ENCODE assay signal across 13 cellular contexts in the genomic region with DNA sequence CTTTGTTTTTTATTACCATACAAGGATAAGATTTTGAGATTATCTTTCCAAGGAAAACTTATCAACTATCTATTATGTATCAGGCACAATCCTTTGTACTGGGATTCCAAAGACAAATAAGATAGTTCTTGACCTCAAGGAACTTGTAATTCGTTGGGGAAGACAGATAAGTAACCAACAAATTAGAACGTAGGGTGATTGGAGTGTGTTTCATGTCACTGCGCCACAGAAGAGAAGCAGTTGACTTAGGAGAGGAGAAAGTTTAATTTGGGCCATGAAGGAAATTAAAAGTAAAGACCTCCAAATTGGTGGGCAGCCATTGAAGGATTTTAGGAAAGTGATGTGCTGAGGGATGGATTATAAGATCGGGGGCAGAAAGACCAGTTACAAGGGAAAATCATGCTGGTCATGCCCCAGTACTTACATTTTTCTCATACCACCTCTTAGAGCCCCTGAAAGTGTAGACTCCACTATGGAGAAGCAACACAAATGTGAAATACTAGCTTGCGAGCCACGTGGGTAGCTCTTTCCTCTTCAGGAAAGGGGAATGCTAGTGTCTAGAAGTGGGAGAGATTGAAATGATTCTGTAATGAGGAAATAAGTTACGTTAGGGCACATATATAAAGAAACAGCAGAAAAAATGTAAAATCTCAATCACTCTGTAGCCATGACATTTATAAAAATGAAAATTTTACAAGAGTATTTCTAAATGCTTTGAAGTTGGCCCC.
DNase-seq lines count a peak whose midpoint lies in the region; ATAC-seq and TF ChIP-seq lines count a peak whose summit lies in the region.
"Had no signal": no experiment of that assay in that cellular context is flagged by ENCODE, and none has a peak within 500 bp of the region (broad histone marks: within the 10 kb centered on the region; RNA-seq: fewer than 3 reads in every experiment).

No MANE protein-coding gene starts in this region.

- H3K27ac ChIP-seq in hepatocyte (peak overlapping the region; percentile 15), stomach smooth muscle (ENCODE audit: low read length) (peak overlapping the region; percentile 69)
- H3K27ac ChIP-seq: pancreas had no signal

- no peak overlapping the region for H2AFZ ChIP-seq in hepatocyte

- H4K20me1 ChIP-seq in hepatocyte (ENCODE audit: insufficient read depth, poor library complexity, severe bottlenecking): no peaks in the 10 kb centered on the region

- no peak for DNase-seq in activated T-cell treated with anti-CD3 and anti-CD28 coated beads, Interleukin-2, amount 50 U/mL, for 72 hours
- DNase-seq in activated T-cell treated with anti-CD3 and anti-CD28 coated beads for 4 hours (no peak), T-cell (no peak), hepatocyte (ENCODE audit: low spot score) (no peak), glutamatergic neuron (no peak), GM19238 (ENCODE audit: insufficient read length, low spot score) (no peak)
- DNase-seq: NCI-H1436 treated with DMSO at 0.1 percent for 48 hours, NCI-H774, pancreas, T-helper 9 cell had no signal

- no peak for TF ChIP-seq CTCF in hepatocyte (IDR thresholded peaks at IDR 0.05; ENCODE audit: poor library complexity)
- no peak for TF ChIP-seq CTCF in glutamatergic neuron (IDR thresholded peaks at IDR 0.05; ENCODE audit: partially characterized antibody, unreplicated experiment)

- no peaks in the 10 kb centered on the region for H3K9me2 ChIP-seq in hepatocyte (replicated peaks; ENCODE audit: insufficient read depth)

- CTCF ChIA-PET in T-cell (lab: Charles Lee): no interaction called here

- H3K4me1 Mint-ChIP-seq in activated T-cell treated with anti-CD3 and anti-CD28 coated beads, Interleukin-2, amount 50 U/mL, for 72 hours (ENCODE audit: low read depth): peaks cover 65% of the 10 kb centered on the region
- H3K4me1 Mint-ChIP-seq in T-cell (peaks cover 65 to 81% (median 69%) of the 10 kb centered on the region in 3 donors), glutamatergic neuron (ENCODE audit: low read depth, unreplicated experiment) (no peaks in the 10 kb centered on the region)

- whole genome bisulfite sequencing in hepatocyte (ENCODE audit: low lambda C conversion rate, missing lambda C conversion rate): 74% methylated on average over 7 of the region's 7 CpGs

- no peaks in the 10 kb centered on the region for H3K9me3 Mint-ChIP-seq in activated T-cell treated with anti-CD3 and anti-CD28 coated beads, Interleukin-2, amount 50 U/mL, for 72 hours
- H3K9me3 Mint-ChIP-seq in T-cell: no peaks in the 10 kb centered on the region
- H3K9me3 Mint-ChIP-seq in glutamatergic neuron (ENCODE audit: unreplicated experiment): peaks cover 2% of the 10 kb centered on the region
- H3K9me3 Mint-ChIP-seq: brain had no signal

- POLR2A ChIA-PET in T-cell (lab: Charles Lee): no interaction called here

- H3K27me3 Mint-ChIP-seq in activated T-cell treated with anti-CD3 and anti-CD28 coated beads, Interleukin-2, amount 50 U/mL, for 72 hours (ENCODE audit: low read depth): no peaks in the 10 kb centered on the region
- H3K27me3 Mint-ChIP-seq in T-cell: no peaks in the 10 kb centered on the region
- no peaks in the 10 kb centered on the region for H3K27me3 Mint-ChIP-seq in glutamatergic neuron (ENCODE audit: unreplicated experiment)

- peaks cover 19% of the 10 kb centered on the region for H3K4me1 ChIP-seq in hepatocyte (ENCODE audit: insufficient read depth)
- peaks cover 40% of the 10 kb centered on the region for H3K4me1 ChIP-seq in stomach smooth muscle (ENCODE audit: control insufficient read depth, insufficient read depth, low read length)

- H3K36me3 Mint-ChIP-seq in activated T-cell treated with anti-CD3 and anti-CD28 coated beads, Interleukin-2, amount 50 U/mL, for 72 hours (ENCODE audit: insufficient read depth in 2 of 2): peaks cover 2 to 5% of the 10 kb centered on the region in 2 donors
- H3K36me3 Mint-ChIP-seq in T-cell (peaks cover 24% of the 10 kb centered on the region), glutamatergic neuron (ENCODE audit: unreplicated experiment) (no peaks in the 10 kb centered on the region)
- H3K36me3 Mint-ChIP-seq: brain had no signal

- H3K9me3 ChIP-seq in hepatocyte (ENCODE audit: low read depth): no peaks in the 10 kb centered on the region
- H3K9me3 ChIP-seq in stomach smooth muscle (ENCODE audit: control insufficient read depth in 2 of 2, low read length in 2 of 2): no peaks in the 10 kb centered on the region
- H3K9me3 ChIP-seq: pancreas had no signal

- no peaks in the 10 kb centered on the region for H3K36me3 ChIP-seq in hepatocyte (replicated peaks; ENCODE audit: insufficient read depth, low read depth)
- peaks cover 0 to 5% of the 10 kb centered on the region in 2 donors for H3K36me3 ChIP-seq in stomach smooth muscle (ENCODE audit: control insufficient read depth in 2 of 2, insufficient read depth in 2 of 2, low read length in 2 of 2)
- H3K36me3 ChIP-seq: pancreas had no signal

- H3K27me3 ChIP-seq in hepatocyte (no peaks in the 10 kb centered on the region), stomach smooth muscle (ENCODE audit: control insufficient read depth in 1 of 2, insufficient read depth in 2 of 2, low read length in 2 of 2) (no peaks in the 10 kb centered on the region)
- H3K27me3 ChIP-seq: pancreas had no signal

- peak overlapping the region; percentile 33 for H3K27ac Mint-ChIP-seq in activated T-cell treated with anti-CD3 and anti-CD28 coated beads, Interleukin-2, amount 50 U/mL, for 72 hours
- peak overlapping the region; percentile 18 to 44 for H3K27ac Mint-ChIP-seq in T-cell
- H3K27ac Mint-ChIP-seq in glutamatergic neuron (ENCODE audit: unreplicated experiment): no peak overlapping the region

- H3K4me3 Mint-ChIP-seq in activated T-cell treated with anti-CD3 and anti-CD28 coated beads, Interleukin-2, amount 50 U/mL, for 72 hours: no peak overlapping the region
- H3K4me3 Mint-ChIP-seq in T-cell: no peak overlapping the region
- H3K4me3 Mint-ChIP-seq in glutamatergic neuron (ENCODE audit: unreplicated experiment): no peak overlapping the region

- H3K9ac ChIP-seq in stomach smooth muscle (ENCODE audit: low read length in 2 of 2): no peak overlapping the region

- H3K4me2 ChIP-seq in hepatocyte: no peak overlapping the region

- ATAC-seq in activated T-cell treated with anti-CD3 and anti-CD28 coated beads, Interleukin-2, amount 50 U/mL, for 72 hours (replicated peaks in 1 of 2): no peak
- ATAC-seq in T-cell (replicated peaks in 1 of 4) (no peak), GM18511 (IDR thresholded peaks at IDR 0.05; ENCODE audit: unreplicated experiment) (no peak)
- ATAC-seq: pancreas had no signal

- H3K79me2 ChIP-seq in hepatocyte: peaks cover 7% of the 10 kb centered on the region

- no peak overlapping the region for H3K4me3 ChIP-seq in hepatocyte
- H3K4me3 ChIP-seq in stomach smooth muscle (ENCODE audit: low read length in 2 of 2): no peak overlapping the region
- H3K4me3 ChIP-seq: pancreas had no signal
